29 cellular contexts compared by ENCODE assay signal in the genomic region with DNA sequence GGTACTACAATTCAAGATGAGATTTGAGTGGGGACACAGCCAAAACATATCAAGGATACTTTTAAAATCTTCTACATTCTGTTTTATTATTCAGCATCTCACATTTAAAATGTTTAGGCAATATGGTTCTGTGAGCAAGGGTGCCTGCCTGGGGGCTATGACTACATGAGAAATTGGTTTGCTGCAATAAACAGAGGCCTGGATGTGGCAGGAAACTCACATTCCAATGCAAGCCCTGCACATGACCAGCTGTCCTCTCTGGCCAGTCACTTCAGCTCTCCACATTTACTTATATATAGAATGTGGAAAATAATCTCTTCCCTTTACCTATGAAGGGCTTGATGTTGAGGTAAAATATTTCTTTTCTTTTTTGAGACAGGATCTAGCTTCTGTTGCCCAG.
"Had no signal": no experiment of that assay in that cellular context is flagged by ENCODE, and none has a peak within 500 bp of the region (broad histone marks: within the 10 kb centered on the region; RNA-seq: fewer than 3 reads in every experiment).

No MANE protein-coding gene starts in this region.

- H3K9ac ChIP-seq: SK-N-SH had no signal

- H3K9me3 ChIP-seq: adrenal gland, Peyer's patch, SJSA1, SK-N-SH had no signal

- H3K27ac Mint-ChIP-seq: activated CD4-positive, alpha-beta T cell treated with anti-CD3 and anti-CD28 coated beads, Interleukin-2, amount 10 ng/mL, durations not matched to agents 24 days and 14 days; activated CD8-positive, alpha-beta T cell treated with anti-CD3 and anti-CD28 coated beads, Interleukin-2, amount 10 ng/mL, durations not matched to agents 7 days and 5 days; activated naive CD4-positive, alpha-beta T cell treated with anti-CD3 and anti-CD28 coated beads, Interleukin-2, amount 50 U/mL, for 24 hours; activated naive CD8-positive, alpha-beta T cell treated with anti-CD3 and anti-CD28 coated beads, Interleukin-2, amount 10 ng/mL, durations not matched to agents 7 days and 5 days; activated T-cell treated with anti-CD3 and anti-CD28 coated beads, Interleukin-2, amount 50 U/mL, for 24 hours; activated T-helper 2 cell treated with anti-CD3 and anti-CD28 coated beads, Interferon-gamma antibody, Interleukin-2, Interleukin-4, amounts not matched to agents 10 μg/mL and 5 μg/mL and 100 μg/mL, durations not matched to agents 14 hours and 24 hours and 36 hours; brain; T-helper 1 cell treated with Interleukin-12 subunit alpha and Interleukin-12 subunit beta and Interleukin-4 antibody, amounts not matched to agents 30 μg/mL and 1 μg/mL, for 36 hours; T-helper 2 cell treated with Interferon-gamma antibody and Interleukin-4, amounts not matched to agents 5 μg/mL and 100 μg/mL, for 36 hours had no signal

- H3K27me3 ChIP-seq: adrenal gland, Peyer's patch, SJSA1 had no signal

- H3K27ac ChIP-seq: adrenal gland, Peyer's patch, SJSA1 had no signal

- DNase-seq: activated CD4-positive, alpha-beta T cell treated with anti-CD3 and anti-CD28 coated beads, Interleukin-2, amount 10 ng/mL, durations not matched to agents 24 days and 14 days; activated CD4-positive, alpha-beta T cell treated with anti-CD3 and anti-CD28 coated beads, Interleukin-2, amount 50 U/mL, for 4 hours; activated CD8-positive, alpha-beta T cell treated with anti-CD3 and anti-CD28 coated beads, Interleukin-2, amount 10 ng/mL, durations not matched to agents 7 days and 5 days; activated gamma-delta T cell; activated naive CD4-positive, alpha-beta T cell treated with Interleukin-2 at 50 U/mL for 16 hours; activated naive CD8-positive, alpha-beta T cell treated with anti-CD3 and anti-CD28 coated beads, Interleukin-2, amount 10 ng/mL, durations not matched to agents 7 days and 5 days; activated T-cell treated with anti-CD3 and anti-CD28 coated beads, Interleukin-2, amount 50 U/mL, for 24 hours; adrenal gland; anterior cingulate cortex; caudate nucleus; cerebellar nuclear complex; NCI-H1105; NCI-H1417 treated with DMSO at 0.1 percent for 48 hours; NCI-H1930; NCI-H2081 treated with DMSO at 0.1 percent for 48 hours; NCI-H345; NCI-H524 treated with DMSO at 0.1 percent for 48 hours; NK-92 treated with Interleukin-12 subunit alpha and Interleukin-12 subunit beta, amount 100 ng/mL, for 24 hours; PC-3; Peyer's patch; RPMI8226; SHP77 treated with DMSO at 0.1 percent for 48 hours; SK-N-SH had no signal

- ATAC-seq: activated CD8-positive, alpha-beta T cell treated with anti-CD3 and anti-CD28 coated beads, Interleukin-2, amount 10 ng/mL, durations not matched to agents 7 days and 5 days; PC-3 had no signal

- H3K4me3 Mint-ChIP-seq: activated CD4-positive, alpha-beta T cell treated with anti-CD3 and anti-CD28 coated beads, Interleukin-2, amount 10 ng/mL, durations not matched to agents 24 days and 14 days; activated CD8-positive, alpha-beta T cell treated with anti-CD3 and anti-CD28 coated beads, Interleukin-2, amount 10 ng/mL, durations not matched to agents 7 days and 5 days; activated naive CD4-positive, alpha-beta T cell treated with anti-CD3 and anti-CD28 coated beads, Interleukin-2, amount 50 U/mL, for 24 hours; activated naive CD8-positive, alpha-beta T cell treated with anti-CD3 and anti-CD28 coated beads, Interleukin-2, amount 10 ng/mL, durations not matched to agents 7 days and 5 days; activated T-cell treated with anti-CD3 and anti-CD28 coated beads, Interleukin-2, amount 50 U/mL, for 24 hours; brain; T-helper 1 cell treated with Interleukin-12 subunit alpha and Interleukin-12 subunit beta and Interleukin-4 antibody, amounts not matched to agents 30 μg/mL and 1 μg/mL, for 36 hours; T-helper 2 cell treated with Interferon-gamma antibody and Interleukin-4, amounts not matched to agents 5 μg/mL and 100 μg/mL, for 36 hours had no signal

- H3K4me1 ChIP-seq: adrenal gland, Peyer's patch, SJSA1 had no signal

- H3K27me3 Mint-ChIP-seq: activated CD4-positive, alpha-beta T cell treated with anti-CD3 and anti-CD28 coated beads, Interleukin-2, amount 10 ng/mL, durations not matched to agents 24 days and 14 days; activated naive CD4-positive, alpha-beta T cell treated with anti-CD3 and anti-CD28 coated beads, Interleukin-2, amount 50 U/mL, for 24 hours; activated naive CD8-positive, alpha-beta T cell treated with anti-CD3 and anti-CD28 coated beads, Interleukin-2, amount 10 ng/mL, durations not matched to agents 7 days and 5 days; activated T-cell treated with anti-CD3 and anti-CD28 coated beads, Interleukin-2, amount 50 U/mL, for 24 hours had no signal

- H3K4me3 ChIP-seq: adrenal gland, Peyer's patch, SJSA1 had no signal

- H3K36me3 Mint-ChIP-seq: activated naive CD4-positive, alpha-beta T cell treated with anti-CD3 and anti-CD28 coated beads, Interleukin-2, amount 50 U/mL, for 24 hours; activated naive CD8-positive, alpha-beta T cell treated with anti-CD3 and anti-CD28 coated beads, Interleukin-2, amount 10 ng/mL, durations not matched to agents 7 days and 5 days; brain had no signal

- H3K36me3 ChIP-seq: adrenal gland, Peyer's patch, SJSA1 had no signal

- H3K4me2 ChIP-seq: SK-N-SH had no signal

- H3K4me1 Mint-ChIP-seq: activated CD4-positive, alpha-beta T cell treated with anti-CD3 and anti-CD28 coated beads, Interleukin-2, amount 10 ng/mL, durations not matched to agents 24 days and 14 days; activated naive CD4-positive, alpha-beta T cell treated with anti-CD3 and anti-CD28 coated beads, Interleukin-2, amount 50 U/mL, for 24 hours; activated naive CD8-positive, alpha-beta T cell treated with anti-CD3 and anti-CD28 coated beads, Interleukin-2, amount 10 ng/mL, durations not matched to agents 7 days and 5 days; brain had no signal
